ENCODE assay signal across 17 cellular contexts in the genomic region with DNA sequence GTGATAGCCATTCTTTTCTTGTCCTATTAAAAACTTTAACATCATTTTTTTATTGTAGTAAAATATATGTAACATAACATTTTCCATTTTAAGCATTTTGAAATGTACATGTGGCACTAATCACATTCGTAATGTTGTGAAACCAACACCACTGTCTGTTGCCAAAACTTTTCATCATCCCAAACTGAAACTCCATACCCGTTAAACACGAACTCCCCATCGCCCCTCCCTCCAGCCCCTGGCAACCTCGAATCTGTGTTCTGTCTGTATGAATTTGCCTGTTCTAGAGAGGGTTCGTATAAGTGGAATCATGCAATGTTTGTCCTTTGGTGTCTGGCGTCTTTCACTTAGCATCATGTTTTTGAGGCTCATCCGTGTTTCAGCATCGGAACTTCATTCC.
A peak's percentile ranks its signal among the peaks of the same experiment; 100 is the strongest.
DNase-seq lines count a peak whose midpoint lies in the region; ATAC-seq and TF ChIP-seq lines count a peak whose summit lies in the region.
"Had no signal": no experiment of that assay in that cellular context is flagged by ENCODE, and none has a peak within 500 bp of the region (broad histone marks: within the 10 kb centered on the region; RNA-seq: fewer than 3 reads in every experiment).

No MANE protein-coding gene starts in this region.

- H3K4me1 ChIP-seq in SJCRH30 (peaks cover 8% of the 10 kb centered on the region), suprapubic skin (no peaks in the 10 kb centered on the region), left ventricle myocardium inferior (no peaks in the 10 kb centered on the region)

- H3K9me3 ChIP-seq in SJCRH30 (replicated peaks), result no peaks in the 10 kb centered on the region
- no peaks in the 10 kb centered on the region for H3K9me3 ChIP-seq in suprapubic skin
- no peaks in the 10 kb centered on the region for H3K9me3 ChIP-seq in left ventricle myocardium inferior (replicated peaks)

- H3K4me3 ChIP-seq in SJCRH30 (peak overlapping the region; percentile 52), suprapubic skin (peak overlapping the region; percentile 3), left ventricle myocardium inferior (no peak overlapping the region)
- H3K4me3 ChIP-seq: cardiac muscle cell had no signal

- no peak overlapping the region for H3K27ac Mint-ChIP-seq in activated T-helper 17 cell treated with anti-CD3 and anti-CD28 coated beads, Interleukin-2, amount 50 U/mL, for 72 hours
- H3K27ac Mint-ChIP-seq: CD4-positive, alpha-beta T cell; natural killer cell had no signal

- H3K27me3 ChIP-seq in SJCRH30, result no peaks in the 10 kb centered on the region
- H3K27me3 ChIP-seq in suprapubic skin, result peaks cover 13% of the 10 kb centered on the region
- peaks cover 73% of the 10 kb centered on the region for H3K27me3 ChIP-seq in left ventricle myocardium inferior (ENCODE audit: low read depth)
- H3K27me3 ChIP-seq: cardiac muscle cell had no signal

- TF ChIP-seq EP300 in suprapubic skin (IDR thresholded peaks at IDR 0.05), result no peak

- H3K27ac ChIP-seq in SJCRH30 (peak overlapping the region; percentile 78), suprapubic skin (no peak overlapping the region), left ventricle myocardium inferior (replicated peaks) (no peak overlapping the region)
- H3K27ac ChIP-seq: cardiac muscle cell had no signal

- H3K4me1 Mint-ChIP-seq in activated T-helper 17 cell treated with anti-CD3 and anti-CD28 coated beads, Interleukin-2, amount 50 U/mL, for 72 hours, result no peaks in the 10 kb centered on the region

- intact Hi-C loops in left ventricle myocardium inferior (cut with micrococcal nuclease), result no loop called here

- peaks cover 27% of the 10 kb centered on the region for H3K27me3 Mint-ChIP-seq in activated T-helper 17 cell treated with anti-CD3 and anti-CD28 coated beads, Interleukin-2, amount 50 U/mL, for 72 hours
- H3K27me3 Mint-ChIP-seq: CD4-positive, alpha-beta T cell had no signal

- no peaks in the 10 kb centered on the region for H3K9me3 Mint-ChIP-seq in activated T-helper 17 cell treated with anti-CD3 and anti-CD28 coated beads, Interleukin-2, amount 50 U/mL, for 72 hours
- H3K9me3 Mint-ChIP-seq: CD4-positive, alpha-beta T cell; natural killer cell had no signal

- no peaks in the 10 kb centered on the region for H3K36me3 Mint-ChIP-seq in activated T-helper 17 cell treated with anti-CD3 and anti-CD28 coated beads, Interleukin-2, amount 50 U/mL, for 72 hours (ENCODE audit: low read depth)
- H3K36me3 Mint-ChIP-seq: natural killer cell had no signal

- no peak overlapping the region for H3K4me3 Mint-ChIP-seq in activated T-helper 17 cell treated with anti-CD3 and anti-CD28 coated beads, Interleukin-2, amount 50 U/mL, for 72 hours
- H3K4me3 Mint-ChIP-seq: CD4-positive, alpha-beta T cell; natural killer cell had no signal

- WGBS in suprapubic skin, result 38% methylated on average over 9 of the region's 9 CpGs

- no peaks in the 10 kb centered on the region for H3K36me3 ChIP-seq in SJCRH30
- no peaks in the 10 kb centered on the region for H3K36me3 ChIP-seq in suprapubic skin
- H3K36me3 ChIP-seq in left ventricle myocardium inferior, result no peaks in the 10 kb centered on the region
- H3K36me3 ChIP-seq: cardiac muscle cell had no signal

- DNase-seq in GM04504 (ENCODE audit: low read depth) (peak; percentile 58), SJCRH30 (peak; percentile 33 to 63), fibroblast of peridontal ligament (ENCODE audit: extremely low read depth) (peak; percentile 98), suprapubic skin (ENCODE audit: low spot score in 2 of 2) (peak in 1 of 2 donors; percentile 78), left ventricle myocardium inferior (no peak)
- DNase-seq: CD4-positive, alpha-beta T cell; erythroblast; islet precursor cell; natural killer cell; NCI-H1417; NCI-H526; small intestine; stimulated activated CD4-positive, alpha-beta T cell treated with anti-CD3 and anti-CD28 coated beads, Interleukin-4, amount 100 ng/mL, for 24 hours had no signal

- TF ChIP-seq CTCF in suprapubic skin (IDR thresholded peaks at IDR 0.05) (no peak), left ventricle myocardium inferior (IDR thresholded peaks at IDR 0.05; ENCODE audit: borderline replicate concordance) (no peak)

- no peak for ATAC-seq in GM18861 (IDR thresholded peaks at IDR 0.05; ENCODE audit: unreplicated experiment)
- no peak for ATAC-seq in activated T-helper 17 cell treated with anti-CD3 and anti-CD28 coated beads, Interleukin-2, amount 50 U/mL, for 72 hours (replicated peaks)
- ATAC-seq: activated CD4-positive, CD25-positive, alpha-beta regulatory T cell treated with anti-CD3 and anti-CD28 coated beads, Interleukin-2, amount 50 U/mL, for 24 hours; natural killer cell had no signal

- no peak for TF ChIP-seq POLR2A in suprapubic skin (IDR thresholded peaks at IDR 0.05)
